ENCODE assay signal across 24 cellular contexts in genomic region chr1:96533820-96534219, GRCh38.
"Had no signal": no experiment of that assay in that cellular context is flagged by ENCODE, and none has a peak within 500 bp of the region (broad histone marks: within the 10 kb centered on the region; RNA-seq: fewer than 3 reads in every experiment).

No MANE protein-coding gene starts in this region.

- DNase-seq: dermis blood vessel endothelial cell; dorsolateral prefrontal cortex; effector CD4-positive, alpha-beta T cell; effector memory CD4-positive, alpha-beta T cell; foreskin keratinocyte; heart left ventricle; hypothalamus; immature natural killer cell; islet precursor cell; kidney; kidney glomerular epithelial cell; left lung; left ventricle myocardium superior; lower lobe of right lung; mesenchymal stem cell; mucosa of descending colon; naive B cell; naive thymus-derived CD8-positive, alpha-beta T cell had no signal

- H3K4me3 ChIP-seq: coronary artery, dorsolateral prefrontal cortex, esophagus muscularis mucosa, gastroesophageal sphincter, heart left ventricle, hepatocyte, left lung, lower lobe of right lung, mucosa of descending colon had no signal

- ATAC-seq: foreskin keratinocyte; gastroesophageal sphincter; heart left ventricle; left lung; left ventricle myocardium superior; lower lobe of right lung; mucosa of descending colon; naive thymus-derived CD8-positive, alpha-beta T cell had no signal

- H3K27ac ChIP-seq: coronary artery, dorsolateral prefrontal cortex, esophagus muscularis mucosa, foreskin keratinocyte, gastroesophageal sphincter, heart left ventricle, hepatocyte, left lung, lower lobe of right lung had no signal

- FAIRE-seq: colon, endothelial cell of umbilical vein, kidney had no signal

- H3K36me3 ChIP-seq: esophagus muscularis mucosa, gastroesophageal sphincter, heart left ventricle, left lung, lower lobe of right lung had no signal

- H3K4me1 ChIP-seq: foreskin keratinocyte, left lung, lower lobe of right lung had no signal

- H3K27me3 ChIP-seq: dorsolateral prefrontal cortex, esophagus muscularis mucosa, foreskin keratinocyte, gastroesophageal sphincter, heart left ventricle, hepatocyte, left lung had no signal
